In the genomic region with DNA sequence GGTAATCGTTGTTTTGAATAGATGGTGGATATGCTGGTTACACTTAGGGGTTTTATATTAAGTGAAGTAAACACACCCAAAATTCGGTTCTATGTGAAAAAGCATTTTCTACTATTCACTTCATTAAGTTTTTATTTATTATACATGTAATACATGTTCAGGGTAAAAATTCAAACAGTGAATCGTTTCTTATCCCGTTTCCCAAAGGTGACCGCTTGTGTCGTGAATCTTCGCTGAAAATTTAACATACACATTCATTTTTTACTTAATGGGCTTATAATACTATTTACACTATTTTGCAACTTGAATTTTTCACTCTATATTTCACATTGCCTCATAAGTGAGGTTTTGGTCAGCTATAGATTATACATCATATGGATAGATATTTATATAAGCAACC, we compare ENCODE assay signal across 12 cellular contexts. TPM values are rescaled to one million over a fixed set of nuclear protein-coding genes. Genes with fewer than 3 reads are reported as not detected.
A peak's percentile ranks its signal among the peaks of the same experiment; 100 is the strongest.
DNase-seq lines count a peak whose midpoint lies in the region; ATAC-seq and TF ChIP-seq lines count a peak whose summit lies in the region.
"Had no signal": no experiment of that assay in that cellular context is flagged by ENCODE, and none has a peak within 500 bp of the region (broad histone marks: within the 10 kb centered on the region; RNA-seq: fewer than 3 reads in every experiment).

No MANE protein-coding gene starts in this region.

- H3K27ac Mint-ChIP-seq in activated T-helper 17 cell treated with anti-CD3 and anti-CD28 coated beads, Interleukin-2, amount 50 U/mL, for 72 hours = peak overlapping the region; percentile 92

- peak; percentile 4 for DNase-seq in GM23248
- no peak for DNase-seq in NCI-H524 treated with DMSO at 0.1 percent for 48 hours (lab: John Stamatoyannopoulos, UW)
- no peak for DNase-seq in NCI-H2171 (lab: John Stamatoyannopoulos, UW)
- DNase-seq in substantia nigra (lab: John Stamatoyannopoulos, UW) = no peak
- DNase-seq: esophagus squamous epithelium, MV-4-11, spleen had no signal

- peak overlapping the region; percentile 90 for H3K9ac ChIP-seq in GM23248

- no peak for TF ChIP-seq CTCF in 22Rv1 (IDR thresholded peaks at IDR 0.05)

- H2AFZ ChIP-seq in GM23248 = no peak overlapping the region

- no peaks in the 10 kb centered on the region; the same call in 1 of the 2 replicates for H4K20me1 ChIP-seq in GM23248 (ENCODE audit: insufficient read depth)

- H3K27ac ChIP-seq in 22Rv1 (peak overlapping the region; percentile 87; the same call in 1 of the 2 replicates), GM23248 (peak overlapping the region; percentile 81), substantia nigra (ENCODE audit: low read depth, low read length, poor library complexity, severe bottlenecking) (no peak overlapping the region)

- H3K9me3 ChIP-seq in GM23248 (ENCODE audit: low read depth) (no peaks in the 10 kb centered on the region), iPS-18c (ENCODE audit: control insufficient read depth, insufficient read depth, low read length) (no peaks in the 10 kb centered on the region)
- H3K9me3 ChIP-seq: esophagus squamous epithelium, spleen, vagina had no signal

- no peaks in the 10 kb centered on the region for H3K9me2 ChIP-seq in GM23248 (ENCODE audit: insufficient read depth)

- peaks cover 3% of the 10 kb centered on the region for H3K36me3 ChIP-seq in GM23248 (ENCODE audit: low read depth)
- H3K36me3 ChIP-seq: vagina had no signal

- H3K27me3 ChIP-seq in GM23248 (replicated peaks; ENCODE audit: insufficient read depth) = no peaks in the 10 kb centered on the region
- H3K27me3 ChIP-seq: esophagus squamous epithelium, spleen, vagina had no signal

- H3K4me3 ChIP-seq in GM23248 (peak overlapping the region; percentile 93), iPS-18c (ENCODE audit: insufficient read depth, low read depth, low read length) (peak overlapping the region; percentile 78; the same call in 1 of the 2 replicates)

- no peaks in the 10 kb centered on the region for H3K27me3 Mint-ChIP-seq in activated T-helper 17 cell treated with anti-CD3 and anti-CD28 coated beads, Interleukin-2, amount 50 U/mL, for 72 hours

- peak overlapping the region; percentile 96 for H3K4me3 Mint-ChIP-seq in activated T-helper 17 cell treated with anti-CD3 and anti-CD28 coated beads, Interleukin-2, amount 50 U/mL, for 72 hours

- peaks cover 45% of the 10 kb centered on the region for H3F3A ChIP-seq in GM23248 (ENCODE audit: insufficient read depth)

- peaks cover 45% of the 10 kb centered on the region for H3K36me3 Mint-ChIP-seq in activated T-helper 17 cell treated with anti-CD3 and anti-CD28 coated beads, Interleukin-2, amount 50 U/mL, for 72 hours (ENCODE audit: low read depth)

- H3K4me1 ChIP-seq in GM23248 (ENCODE audit: insufficient read depth) = peaks cover 49% of the 10 kb centered on the region

- no peak for ATAC-seq in activated T-helper 17 cell treated with anti-CD3 and anti-CD28 coated beads, Interleukin-2, amount 50 U/mL, for 72 hours (replicated peaks)
- ATAC-seq in HG03045 (IDR thresholded peaks at IDR 0.05; ENCODE audit: unreplicated experiment) = no peak

- peaks cover 62% of the 10 kb centered on the region for H3K79me2 ChIP-seq in GM23248 (ENCODE audit: insufficient read depth)

- 51 to 53% methylated on average over 7 of the region's 7 CpGs for WGBS in GM23248 (ENCODE audit: low coverage in 1 of 2, low lambda C conversion rate in 2 of 2, missing lambda C conversion rate in 2 of 2), 2 experiments

- no peaks in the 10 kb centered on the region for H3K9me3 Mint-ChIP-seq in activated T-helper 17 cell treated with anti-CD3 and anti-CD28 coated beads, Interleukin-2, amount 50 U/mL, for 72 hours

- H3K4me1 Mint-ChIP-seq in activated T-helper 17 cell treated with anti-CD3 and anti-CD28 coated beads, Interleukin-2, amount 50 U/mL, for 72 hours = peaks cover 8% of the 10 kb centered on the region

- in situ Hi-C loops in GM23248 (cut with MboI) = no loop called here

- peak overlapping the region; percentile 93 for H3K4me2 ChIP-seq in GM23248 (ENCODE audit: unreplicated experiment)

RNA-seq across cellular contexts. Expression of a gene that starts 24.5 kb away (rescaled TPM):
- 225 and 229 TPM in 2 replicates for total RNA-seq in GM23248 (2014; rRNA removed; shearing (Covaris generic))
- polyA plus RNA-seq in GM23248 (2016; fragmentation: Nextera tagmentation; extraction: Ambion mirVana) = 97.1 and 97.4 TPM in 2 replicates
- 100 to 1,000 TPM; 166 to 246 TPM for total RNA-seq in activated T-helper 17 cell treated with anti-CD3 and anti-CD28 coated beads, Interleukin-2, amount 50 U/mL, for 72 hours
